In genomic region chr20:10846831-10847230, GRCh38 we compare ENCODE assay signal across 28 cellular contexts.
"Had no signal": no experiment of that assay in that cellular context is flagged by ENCODE, and none has a peak within 500 bp of the region (broad histone marks: within the 10 kb centered on the region; RNA-seq: fewer than 3 reads in every experiment).

No MANE protein-coding gene starts in this region.

- H3K79me2 ChIP-seq: parathyroid adenoma had no signal

- H3K27me3 ChIP-seq: esophagus squamous epithelium, neutrophil, testis, tibial artery had no signal

- H2AFZ ChIP-seq: parathyroid adenoma had no signal

- H3K4me1 ChIP-seq: lower lobe of right lung, parathyroid adenoma had no signal

- H3K27ac Mint-ChIP-seq: effector memory CD8-positive, alpha-beta T cell; immature natural killer cell; naive B cell; natural killer cell treated with Interleukin-12 subunit alpha and Interleukin-12 subunit beta and Interleukin-15 and Interleukin-18, amount 100 ng/mL, for 72 hours; progenitor cell of endocrine pancreas; stimulated activated effector memory CD8-positive, alpha-beta T cell treated with anti-CD3 and anti-CD28 coated beads, Interleukin-12 subunit alpha, Interleukin-12 subunit beta, amount 100 ng/mL, for 72 hours; type B pancreatic cell had no signal

- ATAC-seq: effector memory CD8-positive, alpha-beta T cell; left ventricle myocardium superior; lower lobe of right lung; mucosa of descending colon; natural killer cell treated with Interleukin-12 subunit alpha and Interleukin-12 subunit beta and Interleukin-15 and Interleukin-18, amount 100 ng/mL, for 72 hours; sciatic nerve; stimulated activated effector memory CD8-positive, alpha-beta T cell treated with anti-CD3 and anti-CD28 coated beads, Interleukin-12 subunit alpha, Interleukin-12 subunit beta, amount 100 ng/mL, for 72 hours had no signal

- H3K27me3 Mint-ChIP-seq: naive B cell, progenitor cell of endocrine pancreas, type B pancreatic cell had no signal

- H3K9me3 ChIP-seq: neutrophil, testis had no signal

- H3K36me3 ChIP-seq: esophagus squamous epithelium, lower lobe of right lung, neutrophil, tibial artery had no signal

- H3K27ac ChIP-seq: esophagus squamous epithelium, lower lobe of right lung, neutrophil, parathyroid adenoma, testis, tibial artery had no signal

- DNase-seq: cerebellar nuclear complex; cortex of kidney; effector memory CD8-positive, alpha-beta T cell; erythroblast; esophagus squamous epithelium; hypothalamus; immature natural killer cell; left ventricle myocardium superior; lower lobe of right lung; mucosa of descending colon; naive B cell; stimulated activated CD4-positive, alpha-beta T cell treated with anti-CD3 and anti-CD28 coated beads, Interleukin-2, amount 100 ng/mL, for 24 hours; stimulated activated CD4-positive, alpha-beta T cell treated with anti-CD3 and anti-CD28 coated beads, Interleukin-4, amount 100 ng/mL, for 24 hours; stimulated activated naive CD4-positive, alpha-beta T cell treated with Interleukin-2 at 50 U/mL for 16 hours; substantia nigra; testis; tibial artery had no signal

- H3K4me3 Mint-ChIP-seq: effector memory CD8-positive, alpha-beta T cell; immature natural killer cell; naive B cell; natural killer cell treated with Interleukin-12 subunit alpha and Interleukin-12 subunit beta and Interleukin-15 and Interleukin-18, amount 100 ng/mL, for 72 hours; neural crest cell; stimulated activated effector memory CD8-positive, alpha-beta T cell treated with anti-CD3 and anti-CD28 coated beads, Interleukin-12 subunit alpha, Interleukin-12 subunit beta, amount 100 ng/mL, for 72 hours; type B pancreatic cell had no signal

- H3K4me1 Mint-ChIP-seq: immature natural killer cell; naive B cell; stimulated activated effector memory CD8-positive, alpha-beta T cell treated with anti-CD3 and anti-CD28 coated beads, Interleukin-12 subunit alpha, Interleukin-12 subunit beta, amount 100 ng/mL, for 72 hours had no signal

- H3K9ac ChIP-seq: parathyroid adenoma had no signal

- H3K4me3 ChIP-seq: esophagus squamous epithelium, lower lobe of right lung, mucosa of descending colon, testis, tibial artery had no signal

- FAIRE-seq: endometrium, frontal cortex, keratinocyte had no signal
